8 cellular contexts compared by ENCODE assay signal in genomic region chr1:75785964-75786853, GRCh38. TPM values are rescaled to one million over a fixed set of nuclear protein-coding genes. Genes with fewer than 3 reads are reported as not detected.
DNase-seq lines count a peak whose midpoint lies in the region; ATAC-seq and TF ChIP-seq lines count a peak whose summit lies in the region.

TSS of gene RABGGTB (plus strand) at chr1:75786256. CDS start at chr1:75786272, 16 bp downstream.

- H3K4me3 Mint-ChIP-seq in IgD-negative memory B cell = peak within 1 kb of the TSS; percentile 96 to 99 (median 99)

- H3K27ac Mint-ChIP-seq in IgD-negative memory B cell = peak within 1 kb of the TSS; percentile 92 to 99 (median 97)

- ATAC-seq in GM21529 (IDR thresholded peaks at IDR 0.05; ENCODE audit: unreplicated experiment) = peak; percentile 68

- H3K4me1 ChIP-seq in mononuclear cell (ENCODE audit: insufficient read depth, low read length) = peaks cover 59% of the 10 kb centered on the region

- no peaks in the 10 kb centered on the region for H3K9me3 Mint-ChIP-seq in IgD-negative memory B cell

- H3K4me1 Mint-ChIP-seq in IgD-negative memory B cell = peaks cover 35 to 46% (median 37%) of the 10 kb centered on the region in 3 donors

- peak within 1 kb of the TSS; percentile 96 for H3K4me3 ChIP-seq in epithelial cell of esophagus (ENCODE audit: low read length)
- H3K4me3 ChIP-seq in mononuclear cell (ENCODE audit: low read length) = peak within 1 kb of the TSS; percentile 96

- no peak for TF ChIP-seq CTCF in epithelial cell of esophagus (IDR thresholded peaks at IDR 0.05; ENCODE audit: insufficient read depth, low read depth, low read length, missing control alignments)

- no peaks in the 10 kb centered on the region for H3K9me3 ChIP-seq in mononuclear cell (ENCODE audit: low read depth, low read length)

- no peaks in the 10 kb centered on the region for H3K36me3 Mint-ChIP-seq in IgD-negative memory B cell

- DNase-seq in DMS 273 treated with DMSO at 0.1 percent for 48 hours (lab: John Stamatoyannopoulos, UW) = peak; percentile 85
- DNase-seq in OCI-M2 (lab: John Stamatoyannopoulos, UW; ENCODE audit: unreplicated experiment) = peak; percentile 82
- DNase-seq in activated T-cell treated with anti-CD3 and anti-CD28 coated beads for 4 hours = peak; percentile 91
- DNase-seq in epithelial cell of esophagus (ENCODE audit: low read depth) = peak; percentile 96
- peak; percentile 78 to 87 for DNase-seq in stimulated activated CD8-positive, alpha-beta memory T cell treated with anti-CD3 and anti-CD28 coated beads, Interleukin-4, amount 100 ng/mL, for 1 hour (ENCODE audit: low read depth in 2 of 2, low spot score in 1 of 2)

- no peaks in the 10 kb centered on the region for H3K27me3 ChIP-seq in mononuclear cell (ENCODE audit: insufficient read depth, low read length)

- H3K27me3 Mint-ChIP-seq in IgD-negative memory B cell = no peaks in the 10 kb centered on the region

RNA-seq across cellular contexts. Expression of gene RABGGTB, which starts in this region (rescaled TPM):
- 12.1 TPM for polyA plus RNA-seq in IgD-negative memory B cell
- total RNA-seq in mononuclear cell = 218 TPM

Comparison
In these comparisons a context has a peak if more than half of its experiments do, and no peak if none do; other contexts are left out.
1. Peak in every context shown above with its lines: DNase-seq, ATAC-seq and H3K4me3 ChIP-seq.